In the genomic region with DNA sequence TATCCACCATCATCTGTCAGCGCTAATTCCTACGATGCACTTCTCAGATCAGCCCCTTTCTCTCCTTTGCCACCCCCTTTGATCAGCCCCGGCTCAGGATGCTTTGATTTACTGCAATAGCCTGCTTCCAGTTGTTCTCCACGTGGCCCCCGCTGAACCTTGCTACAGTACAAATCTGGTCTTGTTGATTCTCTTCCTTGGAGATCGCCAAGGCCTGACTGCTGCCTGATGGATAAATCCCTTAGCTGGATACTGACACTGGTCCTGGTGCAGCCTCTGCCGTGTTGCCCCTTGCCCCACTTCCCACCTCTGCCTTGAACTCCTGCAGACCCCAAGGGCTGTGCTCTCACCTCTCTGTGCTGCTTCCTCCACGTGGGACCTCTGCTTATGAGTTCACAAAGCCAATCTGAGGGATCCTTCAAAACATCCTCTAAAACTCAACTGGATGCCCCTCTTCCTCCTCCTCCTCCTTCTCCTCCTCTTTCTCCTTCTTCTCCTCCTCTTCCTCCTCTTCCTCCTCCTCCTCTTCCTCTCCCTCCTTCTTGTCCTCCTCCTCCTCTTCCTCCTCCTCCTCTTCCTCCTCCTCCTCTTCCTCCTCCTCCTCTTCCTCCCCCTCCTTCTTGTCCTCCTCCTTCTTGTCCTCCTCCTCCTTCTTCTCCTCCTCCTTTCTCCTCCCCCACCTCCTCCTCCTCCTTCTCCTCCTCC, we compare ENCODE assay signal across 16 cellular contexts. TPM values are rescaled to one million over a fixed set of nuclear protein-coding genes. Genes with fewer than 3 reads are reported as not detected.
DNase-seq lines count a peak whose midpoint lies in the region; ATAC-seq, FAIRE-seq and TF ChIP-seq lines count a peak whose summit lies in the region.
"Had no signal": no experiment of that assay in that cellular context is flagged by ENCODE, and none has a peak within 500 bp of the region (broad histone marks: within the 10 kb centered on the region; RNA-seq: fewer than 3 reads in every experiment).

No MANE protein-coding gene starts in this region.

- H3K4me2 ChIP-seq in SK-N-SH (no peak overlapping the region), K562 (ENCODE audit: insufficient read depth, low read length) (no peak overlapping the region)

- H3K9me3 Mint-ChIP-seq in natural killer cell, result no peaks in the 10 kb centered on the region

- H3K9ac ChIP-seq in SK-N-SH, result no peak overlapping the region
- no peak overlapping the region for H3K9ac ChIP-seq in K562 (ENCODE audit: insufficient read depth in 1 of 2, low read depth in 2 of 2, low read length in 2 of 2)

- in situ Hi-C loops in K562 (cut with MboI), result no loop called here

- DNase-seq in SK-N-SH (no peak), RWPE2 (ENCODE audit: low spot score) (no peak), K562 (ENCODE audit: extremely low read depth in 1 of 4, low spot score in 3 of 4) (no peak), substantia nigra (lab: John Stamatoyannopoulos, UW) (no peak), natural killer cell (no peak), sigmoid colon (no peak)
- DNase-seq: AML-193, GDM1, H7, NCI-H1417 treated with DMSO at 0.1 percent for 48 hours, NCI-H187 treated with DMSO at 0.1 percent for 48 hours, PC-3 had no signal

- TF ChIP-seq EP300 in SK-N-SH (IDR thresholded peaks at IDR 0.05; ENCODE audit: borderline replicate concordance in 1 of 2, low read depth in 1 of 2, low read length in 1 of 2) (no peak), K562 (IDR thresholded peaks at IDR 0.05; ENCODE audit: low read length) (no peak), sigmoid colon (IDR thresholded peaks at IDR 0.05) (no peak)

- ATAC-seq in SK-N-SH treated with all-trans-retinoic acid at 6 μM for 48 hours, result peak; percentile 62
- peak; percentile 29; the same call in 2 of the 3 replicates for ATAC-seq in RWPE2 (ENCODE audit: low read depth)
- ATAC-seq in K562, result no peak
- no peak for ATAC-seq in natural killer cell
- ATAC-seq: PC-3 had no signal

- no peaks in the 10 kb centered on the region for H3F3A ChIP-seq in SK-N-SH (replicated peaks; ENCODE audit: insufficient read depth)

- H3K9me3 ChIP-seq in SK-N-SH, result no peaks in the 10 kb centered on the region
- no peaks in the 10 kb centered on the region for H3K9me3 ChIP-seq in HEK293 (ENCODE audit: control insufficient read depth, insufficient read depth, low read depth, low read length)
- no peaks in the 10 kb centered on the region for H3K9me3 ChIP-seq in RWPE2 (ENCODE audit: severe bottlenecking)
- no peaks in the 10 kb centered on the region for H3K9me3 ChIP-seq in K562 (replicated peaks; ENCODE audit: control insufficient read depth, insufficient read depth, low read depth, low read length)
- H3K9me3 ChIP-seq in sigmoid colon, result no peaks in the 10 kb centered on the region

- CTCF ChIA-PET in SK-N-SH (lab: Yijun Ruan, JAX), result interaction anchor here (1.0 to 6.3 kb wide), 5 partner anchors 9 to 615 kb away, joined by 3 to 65 read pairs (median 16); no protein-coding TSS in a partner anchor
- CTCF ChIA-PET in HEK293 (lab: Yijun Ruan, JAX), result interaction anchor here (1.2 kb wide), 1 partner anchor 86 kb away, joined by 3 read pairs; no protein-coding TSS in a partner anchor
- CTCF ChIA-PET in K562 (lab: Yijun Ruan, JAX; ENCODE audit: low intra/inter-chr PET ratio), result interaction anchor here (0.6 kb wide), 1 partner anchor 129 kb away, joined by 3 read pairs; no protein-coding TSS in a partner anchor

- H4K20me1 ChIP-seq in SK-N-SH (ENCODE audit: insufficient read depth) (no peaks in the 10 kb centered on the region), K562 (replicated peaks; ENCODE audit: control insufficient read depth, insufficient read depth, low read length) (no peaks in the 10 kb centered on the region)

- TF ChIP-seq CTCF in SK-N-SH (IDR thresholded peaks at IDR 0.05) (no peak), HEK293 (tag by site-specific recombination; IDR thresholded peaks at IDR 0.05) (no peak), RWPE2 (IDR thresholded peaks at IDR 0.05; ENCODE audit: poor library complexity, severe bottlenecking) (no peak), K562 (IDR thresholded peaks at IDR 0.05 in 2 of 3, conservative IDR thresholded peaks at IDR 0.05 in 1 of 3; ENCODE audit: insufficient read depth in 2 of 3, low read depth in 1 of 3, low read length in 3 of 3) (no peak), natural killer cell (IDR thresholded peaks at IDR 0.05) (no peak), sigmoid colon (IDR thresholded peaks at IDR 0.05) (no peak)

- peaks cover 9 to 19% of the 10 kb centered on the region in 2 donors for H3K4me1 Mint-ChIP-seq in natural killer cell

- H3K4me1 ChIP-seq in SK-N-SH (ENCODE audit: control insufficient read depth in 1 of 2, insufficient read depth in 2 of 2, low read depth in 1 of 2, low read length in 1 of 2), result peaks cover 0 to 2% of the 10 kb centered on the region in 2 experiments; a peak in 1 of 4 replicates
- no peaks in the 10 kb centered on the region for H3K4me1 ChIP-seq in HEK293 (ENCODE audit: control insufficient read depth, insufficient read depth, low read length)
- no peaks in the 10 kb centered on the region for H3K4me1 ChIP-seq in RWPE2 (ENCODE audit: insufficient read depth, poor library complexity, severe bottlenecking)
- no peaks in the 10 kb centered on the region for H3K4me1 ChIP-seq in K562 (replicated peaks in 1 of 2; ENCODE audit: control insufficient read depth in 2 of 2, insufficient read depth in 2 of 2, low read length in 2 of 2)
- no peaks in the 10 kb centered on the region for H3K4me1 ChIP-seq in sigmoid colon

- H3K9me1 ChIP-seq in K562 (ENCODE audit: control insufficient read depth, insufficient read depth, low read length), result no peaks in the 10 kb centered on the region

- H3K36me3 Mint-ChIP-seq in natural killer cell, result no peaks in the 10 kb centered on the region

- no peak overlapping the region for H2AFZ ChIP-seq in SK-N-SH (ENCODE audit: low read depth)
- no peak overlapping the region for H2AFZ ChIP-seq in K562 (ENCODE audit: low read depth, low read length)

- BruUV-seq in K562 (replicated peaks; lab: Mats Ljungman, UMichigan), result no TSS peak

- intact Hi-C loops in K562 (cut with micrococcal nuclease) (no loop called here), natural killer cell (cut with micrococcal nuclease) (no loop called here), sigmoid colon (cut with DNase I) (no loop called here)

- H3K4me3 ChIP-seq in SK-N-SH (ENCODE audit: low read depth in 2 of 2, low read length in 1 of 2) (no peak overlapping the region), HEK293 (ENCODE audit: low read depth, low read length) (no peak overlapping the region), RWPE2 (ENCODE audit: severe bottlenecking) (no peak overlapping the region), K562 (no peak overlapping the region), sigmoid colon (no peak overlapping the region)

- H3K27me3 Mint-ChIP-seq in natural killer cell (ENCODE audit: low read depth in 2 of 2), result peaks cover 19 to 30% of the 10 kb centered on the region in 2 donors

- H3K4me3 Mint-ChIP-seq in natural killer cell, result no peak overlapping the region

- FAIRE-seq in K562 (lab: Jason Lieb, UNC), result no peak

- H3K27me3 ChIP-seq in SK-N-SH (ENCODE audit: insufficient read depth), result no peaks in the 10 kb centered on the region
- peaks cover 9% of the 10 kb centered on the region for H3K27me3 ChIP-seq in RWPE2 (ENCODE audit: insufficient read depth, poor library complexity, severe bottlenecking)
- H3K27me3 ChIP-seq in K562 (ENCODE audit: control insufficient read depth in 2 of 2, insufficient read depth in 2 of 2, low read length in 2 of 2), result 0 out of 5 replicates have a peak, but pooled peaks cover 0 to 11% of the 10 kb centered on the region in 2 experiments
- H3K27me3 ChIP-seq in sigmoid colon, result peaks cover 0 to 12% (median 0%) of the 10 kb centered on the region in 3 donors

- POLR2A ChIA-PET in SK-N-SH (lab: Yijun Ruan, JAX) (no interaction called here), HEK293 (lab: Yijun Ruan, JAX) (no interaction called here), K562 (lab: Yijun Ruan, JAX) (no interaction called here)

- H3K27ac ChIP-seq in SK-N-SH (ENCODE audit: low read depth in 2 of 2, low read length in 1 of 2) (no peak overlapping the region), HEK293 (ENCODE audit: extremely low read depth, low read depth, low read length) (no peak overlapping the region), RWPE2 (ENCODE audit: poor library complexity, severe bottlenecking) (no peak overlapping the region), K562 (ENCODE audit: extremely low read depth, low read depth, low read length) (no peak overlapping the region), substantia nigra (ENCODE audit: low read depth, low read length, poor library complexity, severe bottlenecking) (no peak overlapping the region), sigmoid colon (no peak overlapping the region)
- H3K27ac ChIP-seq: C4-2B, RWPE1 had no signal

- no peaks in the 10 kb centered on the region for H3K36me3 ChIP-seq in SK-N-SH (replicated peaks in 1 of 2; ENCODE audit: control insufficient read depth in 1 of 2, insufficient read depth in 2 of 2, low read length in 1 of 2)
- no peaks in the 10 kb centered on the region for H3K36me3 ChIP-seq in HEK293 (ENCODE audit: control insufficient read depth in 2 of 2, insufficient read depth in 1 of 2, low read length in 2 of 2)
- H3K36me3 ChIP-seq in RWPE2 (ENCODE audit: low read depth), result no peaks in the 10 kb centered on the region
- no peaks in the 10 kb centered on the region for H3K36me3 ChIP-seq in K562 (ENCODE audit: control insufficient read depth, insufficient read depth, low read length)
- no peaks in the 10 kb centered on the region for H3K36me3 ChIP-seq in sigmoid colon

- TF ChIP-seq POLR2A in K562 (conservative IDR thresholded peaks at IDR 0.05), result no peak
- TF ChIP-seq POLR2A in sigmoid colon (IDR thresholded peaks at IDR 0.05), result no peak

- H3K79me2 ChIP-seq in SK-N-SH (ENCODE audit: insufficient read depth) (no peaks in the 10 kb centered on the region), K562 (ENCODE audit: control insufficient read depth, insufficient read depth, low read length) (no peaks in the 10 kb centered on the region)

- H3K9me2 ChIP-seq in SK-N-SH, result no peaks in the 10 kb centered on the region

- no peak overlapping the region for H3K27ac Mint-ChIP-seq in natural killer cell

- TF ChIP-seq RAD21 in SK-N-SH (IDR thresholded peaks at IDR 0.05; ENCODE audit: low read length) (no peak), K562 (CRISPR knock-in tag; conservative IDR thresholded peaks at IDR 0.05 in 1 of 2, IDR thresholded peaks at IDR 0.05 in 1 of 2) (no peak)

- WGBS in SK-N-SH (ENCODE audit: low lambda C conversion rate), result 73% methylated on average over 8 of the region's 8 CpGs
- under 1% methylated on average over 8 of the region's 8 CpGs for WGBS in K562 (ENCODE audit: insufficient coverage, low coverage, missing lambda C conversion rate)
- WGBS in sigmoid colon, 2 donors, result 71 to 79% methylated on average over 8 of the region's 8 CpGs

RNA-seq across cellular contexts. Expression of a gene that starts 15.3 kb away (rescaled TPM):
- polyA plus RNA-seq in SK-N-SH (2012; rRNA removed), result 2.4 and 3.0 TPM in 2 replicates
- 1.9 and 3.1 TPM in 2 replicates for polyA plus RNA-seq in SK-N-SH (2012; cell fraction: cytosol; rRNA removed)
- polyA plus RNA-seq in SK-N-SH (2012; cell fraction: nucleus; rRNA removed), result 3.4 and 4.0 TPM in 2 replicates
- 0.09 and 0.14 TPM in 2 replicates for total RNA-seq in K562 (2011; cell fraction: chromatin; rRNA removed; ENCODE audit: low replicate concordance)
- total RNA-seq in K562 (2011; cell fraction: nucleolus; rRNA removed), result not detected in 2 replicates
- not detected in 2 replicates for total RNA-seq in K562 (2011; cell fraction: nucleoplasm; rRNA removed)
- total RNA-seq in K562 (2014; rRNA removed), result under 0.01 TPM in 1 of 2 replicates, not detected in the other
- total RNA-seq in K562 (2014; rRNA removed; fragmentation: Illumina TruSeq; extraction: Trizol), result not detected in 2 replicates
- total RNA-seq in K562 (2015; rRNA removed; fragmentation: Illumina TruSeq; extraction: Trizol), result not detected in 2 replicates
- 0.04 and 0.09 TPM in 2 replicates for total RNA-seq in K562 (2021)
- not detected in 2 replicates for polyA plus RNA-seq in K562 (2011; rRNA removed)
- 0.09 TPM in 1 of 2 replicates, not detected in the other for polyA plus RNA-seq in K562 (2011; cell fraction: cytosol; rRNA removed)
- not detected in 2 replicates for polyA plus RNA-seq in K562 (2011; cell fraction: nucleus; rRNA removed)
- polyA plus RNA-seq in K562 (2012), result 0.10 TPM in 1 of 2 replicates, not detected in the other
- polyA plus RNA-seq in K562 (2014; fragmentation: Illumina TruSeq; extraction: Trizol), result not detected in 2 replicates
- polyA plus RNA-seq in K562 (2014; fragmentation: Nextera tagmentation; extraction: Ambion mirVana), result not detected
- polyA plus RNA-seq in K562 (2014; rRNA removed), result not detected in 2 replicates
- polyA minus RNA-seq in K562 (2011; rRNA and poly(A)+ RNA removed), result 0.03 TPM in 1 of 2 replicates, not detected in the other
- not detected in 2 replicates for polyA minus RNA-seq in K562 (2011; cell fraction: cytosol; rRNA and poly(A)+ RNA removed)
- 0.22 TPM in 1 of 2 replicates, not detected in the other for polyA minus RNA-seq in K562 (2011; cell fraction: nucleus; rRNA and poly(A)+ RNA removed)
- 10 to 100 TPM in 2 of 3 donors, 1 to 10 TPM in 1; 5.1 to 15.3 (median 10.9) TPM for total RNA-seq in natural killer cell
- 10 to 100 TPM in 1 of 4 donors, 1 to 10 TPM in 3; 3.4 to 10.5 (median 4.2) TPM for total RNA-seq in sigmoid colon
- polyA plus RNA-seq in sigmoid colon, result 1 to 10 TPM in 1 of 3 donors, under 1 TPM in 1, not detected in 1; under 0.01 to 1.2 TPM

Comparison
In these comparisons a context has a peak if more than half of its experiments do, and no peak if none do; other contexts are left out.
1. ATAC-seq: peak in SK-N-SH treated with all-trans-retinoic acid at 6 μM for 48 hours (single experiment) and RWPE2 (single experiment); none in K562 (single experiment) and natural killer cell (0 of 3).